Comparison of ENCODE assay signal across 8 cellular contexts in the genomic region with DNA sequence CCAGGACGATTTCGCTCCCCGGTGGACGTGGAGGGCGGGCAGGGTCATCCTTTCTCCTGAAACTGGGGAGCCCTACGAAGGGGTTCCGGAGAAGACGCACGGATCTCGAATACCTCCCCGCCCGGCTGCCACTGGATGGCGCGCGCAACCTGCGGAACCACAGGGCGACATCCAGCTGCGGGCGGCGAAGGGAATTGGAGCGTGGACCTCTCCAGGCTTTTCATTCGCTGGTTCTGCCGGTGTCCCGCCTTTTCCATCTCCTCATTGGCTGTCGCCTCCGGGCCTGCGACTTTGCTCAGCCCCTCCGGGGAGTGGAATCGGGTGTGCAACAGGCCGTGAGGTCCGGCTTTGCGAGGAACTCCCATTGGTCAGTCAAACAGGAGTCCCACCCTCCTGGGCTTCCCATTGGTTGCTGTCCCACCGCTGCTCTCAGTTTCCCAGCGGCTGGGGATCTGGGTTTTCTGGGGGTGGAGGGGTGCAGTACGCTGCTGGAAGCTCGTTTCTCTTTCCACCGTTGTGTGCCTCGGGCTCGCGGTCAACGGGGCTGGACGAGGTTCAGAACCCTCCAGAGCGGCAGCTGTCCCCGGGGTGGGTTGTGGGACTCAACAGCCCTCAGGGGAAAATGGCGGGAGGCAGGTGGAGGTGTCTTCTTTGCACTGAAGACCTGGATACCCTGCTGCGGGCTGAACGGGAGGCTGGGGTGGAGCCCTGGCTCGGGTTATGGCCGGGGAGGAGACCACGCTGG. TPM values are rescaled to one million over a fixed set of nuclear protein-coding genes. Genes with fewer than 3 reads are reported as not detected.
DNase-seq lines count a peak whose midpoint lies in the region; ATAC-seq, FAIRE-seq and TF ChIP-seq lines count a peak whose summit lies in the region.

No MANE protein-coding gene starts in this region.

- CTCF ChIA-PET in activated B cell treated with CpG ODN at 0.5 μM for 24 hours (lab: Charles Lee), result interaction anchor here (0.6 to 1.9 kb wide), 11 partner anchors 258 to 778 kb away, joined by 3 to 11 read pairs (median 4); a partner anchor contains a TSS

- H3K4me3 ChIP-seq in ACC112 (ENCODE audit: low read depth, low read length), result peak overlapping the region; percentile 88

- peaks cover 8% of the 10 kb centered on the region for H3K4me1 Mint-ChIP-seq in activated B cell treated with CpG ODN at 0.5 μM for 24 hours
- H3K4me1 Mint-ChIP-seq in central memory CD8-positive, alpha-beta T cell, result peaks cover 6% of the 10 kb centered on the region

- ATAC-seq in GM18868 (IDR thresholded peaks at IDR 0.05; ENCODE audit: unreplicated experiment), result peak; percentile 99
- peak; percentile 98 for ATAC-seq in HG03135 (IDR thresholded peaks at IDR 0.05; ENCODE audit: unreplicated experiment)
- ATAC-seq in activated B cell treated with CpG ODN at 0.5 μM for 24 hours (ENCODE audit: low read depth), result peak; percentile 98
- peak; percentile 98 for ATAC-seq in central memory CD8-positive, alpha-beta T cell (replicated peaks; ENCODE audit: extremely low read depth, poor library complexity, severe bottlenecking)

- peaks cover 2% of the 10 kb centered on the region for H3K36me3 Mint-ChIP-seq in activated B cell treated with CpG ODN at 0.5 μM for 24 hours (ENCODE audit: low read depth)
- H3K36me3 Mint-ChIP-seq in central memory CD8-positive, alpha-beta T cell (ENCODE audit: insufficient read depth), result peaks cover 10% of the 10 kb centered on the region

- peak overlapping the region; percentile 83 for H3K27ac Mint-ChIP-seq in activated B cell treated with CpG ODN at 0.5 μM for 24 hours
- peak overlapping the region; percentile 22 for H3K27ac Mint-ChIP-seq in central memory CD8-positive, alpha-beta T cell (ENCODE audit: low read depth)

- H3K27me3 Mint-ChIP-seq in activated B cell treated with CpG ODN at 0.5 μM for 24 hours, result no peaks in the 10 kb centered on the region
- no peaks in the 10 kb centered on the region for H3K27me3 Mint-ChIP-seq in central memory CD8-positive, alpha-beta T cell

- DNase-seq in NCI-H2196 (lab: John Stamatoyannopoulos, UW; ENCODE audit: unreplicated experiment), result peak; percentile 90
- DNase-seq in activated B cell treated with CpG ODN at 0.5 μM for 24 hours, result peak; percentile 80
- DNase-seq in central memory CD8-positive, alpha-beta T cell (ENCODE audit: low spot score in 2 of 2), result peak; percentile 73 to 84
- DNase-seq in stimulated activated CD4-positive, alpha-beta T cell treated with anti-CD3 and anti-CD28 coated beads, Interleukin-12 subunit alpha, Interleukin-12 subunit beta, amount 100 ng/mL, for 24 hours (ENCODE audit: low read depth in 2 of 2), result peak; percentile 86 to 91

- POLR2A ChIA-PET in activated B cell treated with CpG ODN at 0.5 μM for 24 hours (lab: Charles Lee), result interaction anchor here (0.6 to 0.7 kb wide), 2 partner anchors 620 to 798 kb away, joined by 3 read pairs; a partner anchor contains a TSS

- H3K27ac ChIP-seq in ACC112 (ENCODE audit: low read depth, low read length), result no peak overlapping the region

- no peaks in the 10 kb centered on the region for H3K36me3 ChIP-seq in ACC112 (ENCODE audit: insufficient read depth, low read length)

- peak; percentile 90 for FAIRE-seq in islet of Langerhans (lab: Jason Lieb, UNC)

- H3K27me3 ChIP-seq in ACC112 (ENCODE audit: insufficient read depth, low read length), result no peaks in the 10 kb centered on the region

- H3K4me3 Mint-ChIP-seq in activated B cell treated with CpG ODN at 0.5 μM for 24 hours, result peak overlapping the region; percentile 92
- H3K4me3 Mint-ChIP-seq in central memory CD8-positive, alpha-beta T cell, result peak overlapping the region; percentile 83

- no peaks in the 10 kb centered on the region for H3K4me1 ChIP-seq in ACC112 (ENCODE audit: control insufficient read depth, insufficient read depth, low read length, unreplicated experiment)

- no peaks in the 10 kb centered on the region for H3K79me2 ChIP-seq in ACC112 (ENCODE audit: control insufficient read depth, insufficient read depth, low read length, unreplicated experiment)

- H2AFZ ChIP-seq in ACC112 (ENCODE audit: low read length, unreplicated experiment), result peak overlapping the region; percentile 94

- no peak for TF ChIP-seq CTCF in activated B cell treated with CpG ODN at 0.5 μM for 24 hours (IDR thresholded peaks at IDR 0.05)

- peaks cover 6% of the 10 kb centered on the region for H3K9me3 Mint-ChIP-seq in activated B cell treated with CpG ODN at 0.5 μM for 24 hours
- H3K9me3 Mint-ChIP-seq in central memory CD8-positive, alpha-beta T cell, result peaks cover 5% of the 10 kb centered on the region

- intact Hi-C loops in activated B cell treated with CpG ODN at 0.5 μM for 24 hours (cut with micrococcal nuclease), result loop anchor here (1.0 to 10.0 kb wide), 6 partner anchors 488 to 1023 kb away; a partner anchor contains a TSS

RNA-seq across cellular contexts. Expression of a gene that starts 14.5 kb away (rescaled TPM):
- total RNA-seq in activated B cell treated with CpG ODN at 0.5 μM for 24 hours, result not detected in 2 replicates

RNA-seq across cellular contexts. Expression of a gene that starts 55.3 kb away (rescaled TPM):
- not detected in 2 replicates for total RNA-seq in activated B cell treated with CpG ODN at 0.5 μM for 24 hours
